Comparison of ENCODE assay signal across 8 cellular contexts in the genomic region with DNA sequence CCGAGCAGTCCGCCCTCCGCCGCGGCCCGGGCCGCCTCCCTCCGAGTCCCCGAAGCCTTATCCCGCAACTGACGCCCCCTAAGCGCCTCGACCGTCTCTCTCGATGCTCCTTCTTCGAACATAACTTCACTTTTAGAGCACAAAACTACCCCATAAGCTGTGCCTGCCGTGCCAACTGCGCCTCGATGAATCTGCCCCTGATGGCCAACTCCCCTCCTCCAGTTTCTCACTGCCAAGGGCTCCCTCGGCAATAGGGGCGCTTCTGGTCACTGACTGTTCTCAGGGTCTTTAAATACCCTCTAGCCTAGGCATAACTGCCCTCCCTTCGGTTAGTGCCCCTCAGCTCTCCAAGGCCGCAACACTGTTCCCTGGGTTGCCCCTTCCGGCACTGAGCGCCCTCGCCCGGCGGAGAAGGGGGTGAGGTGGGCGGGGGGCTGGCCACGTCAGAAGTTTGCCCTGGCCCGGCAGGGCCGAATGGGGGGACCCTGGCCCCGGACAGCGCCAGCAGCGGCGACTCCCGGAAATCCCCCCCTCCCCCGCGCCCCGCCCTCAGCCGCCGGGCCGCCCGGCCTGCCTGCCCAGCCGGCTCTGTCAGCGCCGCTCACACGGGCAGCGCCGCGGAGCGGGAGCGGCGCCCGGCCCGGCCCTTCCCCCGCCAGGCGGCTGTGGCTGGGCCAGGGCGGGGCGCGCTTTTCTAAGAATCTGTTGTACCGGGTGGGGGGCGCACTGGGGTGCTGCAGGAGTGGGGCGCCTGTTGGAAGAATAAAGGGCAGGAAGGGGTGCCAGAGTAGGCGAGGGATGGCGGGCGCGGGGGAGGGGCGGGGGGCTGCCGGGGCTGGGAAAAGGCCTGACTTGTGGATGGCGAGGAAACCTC. TPM values are rescaled to one million over a fixed set of nuclear protein-coding genes. Genes with fewer than 3 reads are reported as not detected.
DNase-seq lines count a peak whose midpoint lies in the region; ATAC-seq, FAIRE-seq and TF ChIP-seq lines count a peak whose summit lies in the region.

No MANE protein-coding gene starts in this region.

- H3K9ac ChIP-seq in adipocyte (ENCODE audit: low read length): peak overlapping the region; percentile 99

- H3K4me1 ChIP-seq in adipocyte (ENCODE audit: control insufficient read depth, insufficient read depth, low read length): peaks cover 49% of the 10 kb centered on the region
- peaks cover 9 to 76% (median 54%) of the 10 kb centered on the region in 9 donors for H3K4me1 ChIP-seq in heart right ventricle
- H3K4me1 ChIP-seq in pancreas: peaks cover 0 to 21% (median 5%) of the 10 kb centered on the region in 3 donors

- ATAC-seq in HG02885 (IDR thresholded peaks at IDR 0.05; ENCODE audit: poor library complexity, unreplicated experiment) (peak; percentile 19), heart right ventricle (peak; percentile 47 to 69 (median 60)), pancreas (peak; percentile 71 to 80 (median 76)), GM18870 (IDR thresholded peaks at IDR 0.05; ENCODE audit: unreplicated experiment) (no peak)

- FAIRE-seq in pancreas (lab: Jason Lieb, UNC): no peak

- DNase-seq in 8988T (peak; percentile 81), GM12864 (ENCODE audit: low read depth) (no peak), OCI-M1 (lab: John Stamatoyannopoulos, UW) (peak; percentile 78), adipocyte (ENCODE audit: low read depth) (peak; percentile 89), heart right ventricle (peak; percentile 76 to 83), pancreas (peak; percentile 83 to 92 (median 89))

- TF ChIP-seq CTCF in GM12864 (IDR thresholded peaks at IDR 0.05; ENCODE audit: low read depth, low read length, missing control alignments) (peak; percentile 27), heart right ventricle (IDR thresholded peaks at IDR 0.05) (peak in 5 of 9 donors; percentile 25 to 45 (median 32)), pancreas (IDR thresholded peaks at IDR 0.05) (no peak)

- no peaks in the 10 kb centered on the region for H3K36me3 ChIP-seq in adipocyte (ENCODE audit: control insufficient read depth, insufficient read depth, low read length, severe bottlenecking)
- no peaks in the 10 kb centered on the region for H3K36me3 ChIP-seq in heart right ventricle
- no peaks in the 10 kb centered on the region for H3K36me3 ChIP-seq in pancreas

- H3K4me3 ChIP-seq in GM12864 (ENCODE audit: low read depth, low read length): peak overlapping the region; percentile 62
- H3K4me3 ChIP-seq in adipocyte (ENCODE audit: low read length): peak overlapping the region; percentile 90
- peak overlapping the region; percentile 51 to 96 (median 76) for H3K4me3 ChIP-seq in heart right ventricle
- H3K4me3 ChIP-seq in pancreas: peak overlapping the region; percentile 16 to 66 (median 54)

- H3K27me3 ChIP-seq in adipocyte (replicated peaks; ENCODE audit: control insufficient read depth, insufficient read depth, low read length) (no peaks in the 10 kb centered on the region), heart right ventricle (no peaks in the 10 kb centered on the region), pancreas (no peaks in the 10 kb centered on the region)

- no peaks in the 10 kb centered on the region for H3K9me3 ChIP-seq in adipocyte (ENCODE audit: control insufficient read depth, low read length)
- no peaks in the 10 kb centered on the region for H3K9me3 ChIP-seq in heart right ventricle
- no peaks in the 10 kb centered on the region for H3K9me3 ChIP-seq in pancreas

- intact Hi-C loops in heart right ventricle (cut with DNase I): loop anchor here in 4 of 10 donors (1.0 to 2.0 kb wide), 3 partner anchors 30 to 73 kb away; a partner anchor contains a TSS
- intact Hi-C loops in pancreas (cut with DNase I): no loop called here

- 1% methylated on average over 65 to 71 of the region's 71 CpGs for WGBS in heart right ventricle, 2 donors
- 1% methylated on average over 57 to 71 of the region's 71 CpGs for WGBS in pancreas, 2 donors

- peak overlapping the region; percentile 96 to 100 (median 99) for H3K27ac ChIP-seq in heart right ventricle
- peak overlapping the region; percentile 97 to 98 (median 97) for H3K27ac ChIP-seq in pancreas

RNA-seq across cellular contexts. Expression of a gene that starts 10.6 kb away (rescaled TPM):
- total RNA-seq in heart right ventricle (10 to 100 TPM in 8 of 10 donors, 1 to 10 TPM in 2; 7.0 to 21.7 (median 13.9) TPM), pancreas (10 to 100 TPM in 2 of 6 donors, 1 to 10 TPM in 4; 4.4 to 18.7 (median 7.4) TPM)
- polyA plus RNA-seq in heart right ventricle (10 to 100 TPM in 1 of 2 donors, 1 to 10 TPM in 1; 7.8 to 11.7 TPM), pancreas (10 to 100 TPM; 10.3 to 11.7 TPM)

RNA-seq across cellular contexts. Expression of a gene that starts 14.4 kb away (rescaled TPM):
- total RNA-seq in heart right ventricle (1 to 10 TPM in 7 of 10 donors, under 1 TPM in 3; 0.56 to 8.4 (median 1.1) TPM), pancreas (1 to 10 TPM; 1.1 to 1.7 (median 1.4) TPM)
- polyA plus RNA-seq in heart right ventricle (under 1 TPM; 0.55 to 0.73 TPM), pancreas (1 to 10 TPM; 1.6 to 1.8 TPM)

RNA-seq across cellular contexts. Expression of a gene that starts 40.7 kb away (rescaled TPM):
- 10 to 100 TPM in 3 of 10 donors, 1 to 10 TPM in 7; 8.3 to 15.1 (median 9.5) TPM for total RNA-seq in heart right ventricle
- 10 to 100 TPM in 1 of 2 donors, 1 to 10 TPM in 1; 8.0 to 76.4 TPM for polyA plus RNA-seq in heart right ventricle
- 10 to 100 TPM; 10.1 to 28.4 (median 16.1) TPM for total RNA-seq in pancreas
- polyA plus RNA-seq in pancreas: 10 to 100 TPM; 78.5 to 83.2 TPM

RNA-seq across cellular contexts. Expression of a gene that starts 40.9 kb away (rescaled TPM):
- total RNA-seq in heart right ventricle: 10 to 100 TPM; 13.8 to 28.9 (median 20.4) TPM
- polyA plus RNA-seq in heart right ventricle: 1 to 10 TPM; 2.7 to 8.2 TPM
- total RNA-seq in pancreas: 10 to 100 TPM; 13.3 to 33.1 (median 19.8) TPM
- polyA plus RNA-seq in pancreas: 1 to 10 TPM; 5.2 to 7.6 TPM

RNA-seq across cellular contexts. Expression of a gene that starts 46.7 kb away (rescaled TPM):
- total RNA-seq in heart right ventricle (1 to 10 TPM in 2 of 10 donors, under 1 TPM in 8; 0.04 to 3.1 (median 0.36) TPM), pancreas (under 1 TPM; 0.09 to 0.81 (median 0.50) TPM)
- polyA plus RNA-seq in heart right ventricle (under 1 TPM; 0.13 to 0.29 TPM), pancreas (under 1 TPM; 0.09 to 0.27 TPM)

Comparison
In these comparisons a context has a peak if more than half of its experiments do, and no peak if none do; other contexts are left out.
1. CTCF ChIP-seq: peak in GM12864 (single experiment) and heart right ventricle (5 of 9); none in pancreas (0 of 4).
2. Peak in every context shown above with its lines, with median percentiles within 50 percentile points of each other: H3K4me3 ChIP-seq.